Comparison of ENCODE assay signal across 9 cellular contexts in the genomic region with DNA sequence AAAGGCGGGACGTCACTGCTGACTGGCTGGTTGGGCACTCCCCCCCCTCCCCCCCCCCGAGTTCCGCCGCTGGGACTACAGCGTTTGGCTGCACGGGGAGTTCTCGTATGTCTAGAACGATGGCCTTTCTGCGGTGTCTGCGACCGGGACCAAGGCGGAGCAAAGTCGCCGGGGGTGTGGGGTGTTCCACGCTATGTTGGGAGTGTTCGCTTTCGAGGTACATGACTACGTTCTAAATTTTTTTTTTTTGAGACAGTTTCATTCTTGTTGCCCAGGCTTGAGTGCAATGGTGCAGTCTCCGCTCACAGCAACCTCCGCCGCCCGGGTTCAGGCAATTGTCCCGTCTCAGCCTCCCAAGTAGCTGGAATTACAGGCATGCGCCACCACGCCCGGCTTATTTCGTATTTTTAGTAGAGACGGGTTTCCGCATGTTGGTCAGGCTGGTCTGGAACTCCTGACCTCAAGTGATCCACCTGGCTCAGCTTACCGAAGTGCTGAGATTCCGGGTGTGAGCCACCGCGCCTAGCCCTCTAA. TPM values are rescaled to one million over a fixed set of nuclear protein-coding genes. Genes with fewer than 3 reads are reported as not detected.
DNase-seq lines count a peak whose midpoint lies in the region; ATAC-seq and TF ChIP-seq lines count a peak whose summit lies in the region.
"Had no signal": no experiment of that assay in that cellular context is flagged by ENCODE, and none has a peak within 500 bp of the region (broad histone marks: within the 10 kb centered on the region; RNA-seq: fewer than 3 reads in every experiment).

No MANE protein-coding gene starts in this region.

- peaks cover 27% of the 10 kb centered on the region for H4K20me1 ChIP-seq in osteoblast (ENCODE audit: insufficient read depth, low read length)

- peak overlapping the region; percentile 93 for H3K4me3 ChIP-seq in NT2/D1 (ENCODE audit: insufficient read length, low read depth)
- H3K4me3 ChIP-seq in endocrine pancreas (ENCODE audit: control insufficient read depth, insufficient read depth, low read length): peak overlapping the region; percentile 77
- peak overlapping the region; percentile 95 for H3K4me3 ChIP-seq in osteoblast (ENCODE audit: insufficient read depth, low read length)

- H3K36me3 ChIP-seq in ES-I3 (ENCODE audit: insufficient read depth, low read length) (no peaks in the 10 kb centered on the region), NT2/D1 (ENCODE audit: insufficient read depth, insufficient read length, low read length) (peaks cover 54% of the 10 kb centered on the region), endocrine pancreas (ENCODE audit: control insufficient read depth, insufficient read depth, low read length) (peaks cover 2% of the 10 kb centered on the region), osteoblast (ENCODE audit: insufficient read depth, low read length) (peaks cover 7% of the 10 kb centered on the region)

- H3K27me3 ChIP-seq in NT2/D1 (ENCODE audit: insufficient read depth, insufficient read length) (no peaks in the 10 kb centered on the region), endocrine pancreas (ENCODE audit: control insufficient read depth, insufficient read depth, low read length) (no peaks in the 10 kb centered on the region), osteoblast (ENCODE audit: insufficient read depth, low read length) (no peaks in the 10 kb centered on the region)

- peak overlapping the region; percentile 97 for H3K27ac ChIP-seq in osteoblast (ENCODE audit: low read depth, low read length)

- no peaks in the 10 kb centered on the region for H3K9me3 ChIP-seq in ES-I3 (ENCODE audit: control insufficient read depth, insufficient read depth, low read length)
- no peaks in the 10 kb centered on the region for H3K9me3 ChIP-seq in NT2/D1 (ENCODE audit: insufficient read depth, low read length)
- no peaks in the 10 kb centered on the region for H3K9me3 ChIP-seq in endocrine pancreas (ENCODE audit: control insufficient read depth, low read length)
- H3K9me3 ChIP-seq in osteoblast (ENCODE audit: low read depth, low read length): no peaks in the 10 kb centered on the region

- no peak for TF ChIP-seq CTCF in osteoblast (IDR thresholded peaks at IDR 0.05; ENCODE audit: extremely low read depth, low read depth, low read length)

- peak overlapping the region; percentile 99 for H3K4me2 ChIP-seq in osteoblast (ENCODE audit: insufficient read depth, low read length)

- H3K4me1 ChIP-seq in ES-I3 (ENCODE audit: insufficient read depth, low read length) (no peaks in the 10 kb centered on the region), NT2/D1 (ENCODE audit: insufficient read depth, insufficient read length) (peaks cover 4% of the 10 kb centered on the region), endocrine pancreas (ENCODE audit: control insufficient read depth, insufficient read depth, low read length) (peaks cover 4% of the 10 kb centered on the region), osteoblast (ENCODE audit: insufficient read depth, low read length) (peaks cover 16% of the 10 kb centered on the region)

- ATAC-seq in GM18505 (IDR thresholded peaks at IDR 0.05; ENCODE audit: unreplicated experiment) (no peak), HG03025 (IDR thresholded peaks at IDR 0.05; ENCODE audit: low FRiP score, unreplicated experiment) (no peak)

- TF ChIP-seq POLR2A in GM18505 (IDR thresholded peaks at IDR 0.05; ENCODE audit: borderline replicate concordance, extremely low read depth, insufficient read depth, insufficient read length): no peak

- DNase-seq in NT2/D1 (ENCODE audit: low read depth, low spot score) (no peak), osteoblast (ENCODE audit: insufficient read length, low spot score, missing footprints) (no peak), KG1 (lab: John Stamatoyannopoulos, UW) (no peak), AG20443 (ENCODE audit: low spot score) (no peak)

- peaks cover 74% of the 10 kb centered on the region for H3K79me2 ChIP-seq in osteoblast (ENCODE audit: insufficient read depth, low read length)

- H3K9ac ChIP-seq in ES-I3 (ENCODE audit: low read depth, low read length) (peak overlapping the region; percentile 81), NT2/D1 (ENCODE audit: insufficient read length, low read depth) (peak overlapping the region; percentile 92), endocrine pancreas (ENCODE audit: control insufficient read depth, insufficient read depth, low read length) (peak overlapping the region; percentile 60)

- H2AFZ ChIP-seq in osteoblast (ENCODE audit: low read length): peak overlapping the region; percentile 80

RNA-seq across cellular contexts. Expression of gene IDI1, which starts 0.6 kb away (rescaled TPM):
- 104 and 123 TPM in 2 replicates for total RNA-seq in osteoblast

RNA-seq across cellular contexts. Expression of gene WDR37, which starts 6.7 kb away (rescaled TPM):
- 18.8 and 20.6 TPM in 2 replicates for total RNA-seq in osteoblast

RNA-seq across cellular contexts. Expression of gene IDI2, which starts 23.8 kb away (rescaled TPM):
- total RNA-seq in osteoblast: not detected in 2 replicates
- total RNA-seq: NCI-H460 had no signal
